In genomic region chr7:1385086-1385808, GRCh38 we compare ENCODE assay signal across 17 cellular contexts.
DNase-seq lines count a peak whose midpoint lies in the region; ATAC-seq and TF ChIP-seq lines count a peak whose summit lies in the region.
"Had no signal": no experiment of that assay in that cellular context is flagged by ENCODE, and none has a peak within 500 bp of the region (broad histone marks: within the 10 kb centered on the region; RNA-seq: fewer than 3 reads in every experiment).

No MANE protein-coding gene starts in this region.

- H3K9me3 ChIP-seq in right cardiac atrium (ENCODE audit: control insufficient read depth, low read length) (no peaks in the 10 kb centered on the region), right atrium auricular region (no peaks in the 10 kb centered on the region), HEK293 (ENCODE audit: control insufficient read depth, insufficient read depth, low read depth, low read length) (no peaks in the 10 kb centered on the region), osteoblast (ENCODE audit: low read depth, low read length) (no peaks in the 10 kb centered on the region)

- TF ChIP-seq CTCF in right atrium auricular region (IDR thresholded peaks at IDR 0.05) = no peak
- no peak for TF ChIP-seq CTCF in HEK293 (tag by site-specific recombination; IDR thresholded peaks at IDR 0.05)
- no peak for TF ChIP-seq CTCF in osteoblast (IDR thresholded peaks at IDR 0.05; ENCODE audit: extremely low read depth, low read depth, low read length)

- ATAC-seq in right cardiac atrium = no peak
- ATAC-seq: CD8-positive, alpha-beta T cell had no signal

- no peaks in the 10 kb centered on the region for H4K20me1 ChIP-seq in osteoblast (ENCODE audit: insufficient read depth, low read length)

- H3K36me3 ChIP-seq in right atrium auricular region = no peaks in the 10 kb centered on the region
- no peaks in the 10 kb centered on the region for H3K36me3 ChIP-seq in HEK293 (ENCODE audit: control insufficient read depth in 2 of 2, insufficient read depth in 1 of 2, low read length in 2 of 2)
- H3K36me3 ChIP-seq in osteoblast (ENCODE audit: insufficient read depth, low read length) = no peaks in the 10 kb centered on the region

- H3K27me3 ChIP-seq in right cardiac atrium (ENCODE audit: control insufficient read depth, insufficient read depth) (no peaks in the 10 kb centered on the region), right atrium auricular region (no peaks in the 10 kb centered on the region), osteoblast (ENCODE audit: insufficient read depth, low read length) (peaks cover 37% of the 10 kb centered on the region)

- POLR2A ChIA-PET in HEK293 (lab: Yijun Ruan, JAX) = no interaction called here

- peaks cover 0 to 2% (median 0%) of the 10 kb centered on the region in 6 donors for H3K9me3 Mint-ChIP-seq in immature natural killer cell
- H3K9me3 Mint-ChIP-seq: CD8-positive, alpha-beta T cell; GM23338; H9; HFFc6 had no signal

- peak in 2 of 3 donors; percentile 27 to 50 for DNase-seq in right cardiac atrium
- no peak for DNase-seq in right atrium auricular region (ENCODE audit: low spot score)
- peak; percentile 80 for DNase-seq in osteoblast (ENCODE audit: insufficient read length, low spot score, missing footprints)
- DNase-seq in NCI-H82 treated with DMSO at 0.1 percent for 48 hours (lab: John Stamatoyannopoulos, UW; ENCODE audit: unreplicated experiment) = no peak
- no peak for DNase-seq in NCI-H2171 treated with DMSO at 0.1 percent for 48 hours (lab: John Stamatoyannopoulos, UW)
- no peak for DNase-seq in immature natural killer cell
- DNase-seq: ACHN; CD8-positive, alpha-beta T cell; DMS153; DMS79 treated with DMSO at 0.1 percent for 48 hours; EL; H9; HFFc6; IMR-90 had no signal

- no peak overlapping the region for H3K4me2 ChIP-seq in osteoblast (ENCODE audit: insufficient read depth, low read length)
- H3K4me2 ChIP-seq: GM23338 had no signal

- no peak overlapping the region for H3K4me3 Mint-ChIP-seq in immature natural killer cell
- H3K4me3 Mint-ChIP-seq: CD14-positive monocyte; CD8-positive, alpha-beta T cell; GM23338; H9; HFFc6 had no signal

- no peak overlapping the region for H2AFZ ChIP-seq in osteoblast (ENCODE audit: low read length)

- no peaks in the 10 kb centered on the region for H3K79me2 ChIP-seq in osteoblast (ENCODE audit: insufficient read depth, low read length)

- H3K36me3 Mint-ChIP-seq in immature natural killer cell = peaks cover 0 to 5% (median 0%) of the 10 kb centered on the region in 3 donors
- H3K36me3 Mint-ChIP-seq: CD14-positive monocyte; CD8-positive, alpha-beta T cell had no signal

- H3K27ac Mint-ChIP-seq in immature natural killer cell = no peak overlapping the region
- H3K27ac Mint-ChIP-seq: CD14-positive monocyte; CD8-positive, alpha-beta T cell; GM23338; H9; HFFc6 had no signal

- peaks cover 0 to 1% of the 10 kb centered on the region in 2 donors for H3K4me1 Mint-ChIP-seq in immature natural killer cell
- H3K4me1 Mint-ChIP-seq: CD14-positive monocyte, GM23338 had no signal

- H3K4me3 ChIP-seq in right cardiac atrium (ENCODE audit: low read length) (no peak overlapping the region), right atrium auricular region (no peak overlapping the region), HEK293 (ENCODE audit: low read depth, low read length) (no peak overlapping the region), osteoblast (ENCODE audit: insufficient read depth, low read length) (no peak overlapping the region)
- H3K4me3 ChIP-seq: GM23338 had no signal

- 54% methylated on average over 23 of the region's 23 CpGs for WGBS in right cardiac atrium

- H3K27ac ChIP-seq in right cardiac atrium (ENCODE audit: low read length) = no peak overlapping the region
- no peak overlapping the region for H3K27ac ChIP-seq in right atrium auricular region
- H3K27ac ChIP-seq in HEK293 (ENCODE audit: extremely low read depth, low read depth, low read length) = no peak overlapping the region
- H3K27ac ChIP-seq in osteoblast (ENCODE audit: low read depth, low read length) = no peak overlapping the region

- CTCF ChIA-PET in HEK293 (lab: Yijun Ruan, JAX) = interaction anchor here (0.7 to 1.2 kb wide), 2 partner anchors 27 to 164 kb away, joined by 3 to 4 read pairs; no protein-coding TSS in a partner anchor

- H3K27me3 Mint-ChIP-seq in immature natural killer cell (ENCODE audit: low read depth in 3 of 3) = peaks cover 5 to 12% (median 9%) of the 10 kb centered on the region in 3 donors

- intact Hi-C loops in right cardiac atrium (cut with DNase I) = no loop called here

- H3K4me1 ChIP-seq in right cardiac atrium (ENCODE audit: control insufficient read depth, insufficient read depth, low read length) (no peaks in the 10 kb centered on the region), right atrium auricular region (no peaks in the 10 kb centered on the region), HEK293 (ENCODE audit: control insufficient read depth, insufficient read depth, low read length) (no peaks in the 10 kb centered on the region), osteoblast (ENCODE audit: insufficient read depth, low read length) (no peaks in the 10 kb centered on the region)

TF ChIP-seq in HEK293, 187 proteins besides CTCF, POLR2A, EP300 and RAD21:
- TF ChIP-seq KLF1 (tag by site-specific recombination; IDR thresholded peaks at IDR 0.05) = peak; percentile 33; the same call in 1 of the 2 replicates
- no peak for TF ChIP-seq ZNF658 (tag by site-specific recombination; IDR thresholded peaks at IDR 0.05)

Comparison
In these comparisons a context has a peak if more than half of its experiments do, and no peak if none do; other contexts are left out.
1. DNase-seq: peak in right cardiac atrium (2 of 3) and osteoblast (single experiment); none in right atrium auricular region (single experiment), NCI-H82 treated with DMSO at 0.1 percent for 48 hours (single experiment), NCI-H2171 treated with DMSO at 0.1 percent for 48 hours (single experiment) and immature natural killer cell (0 of 3).